8 cellular contexts compared by ENCODE assay signal in the genomic region with DNA sequence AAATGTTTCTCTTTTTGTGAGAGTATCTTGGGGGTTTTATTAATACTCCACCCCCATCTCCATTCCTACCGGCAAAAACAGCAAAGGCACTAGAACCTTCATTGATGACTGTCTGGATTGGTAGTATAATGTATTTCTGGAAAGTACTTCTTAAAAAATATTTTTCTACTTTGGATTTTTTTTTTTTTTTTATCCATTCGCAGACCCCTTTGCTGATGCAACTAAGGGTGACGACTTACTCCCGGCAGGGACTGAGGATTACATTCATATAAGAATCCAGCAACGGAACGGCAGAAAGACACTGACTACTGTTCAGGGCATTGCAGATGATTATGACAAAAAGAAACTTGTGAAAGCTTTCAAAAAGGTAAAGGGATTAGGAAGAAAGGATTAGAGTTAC. TPM values are rescaled to one million over a fixed set of nuclear protein-coding genes. Genes with fewer than 3 reads are reported as not detected.
DNase-seq lines count a peak whose midpoint lies in the region; ATAC-seq and TF ChIP-seq lines count a peak whose summit lies in the region.

No MANE protein-coding gene starts in this region.

- H3K27me3 ChIP-seq in foreskin keratinocyte: no peaks in the 10 kb centered on the region
- H3K27me3 ChIP-seq in gastrocnemius medialis: no peaks in the 10 kb centered on the region

- H3K36me3 ChIP-seq in gastrocnemius medialis: peaks cover 0 to 36% of the 10 kb centered on the region in 2 donors

- H3K4me1 ChIP-seq in foreskin keratinocyte (peaks cover 7% of the 10 kb centered on the region), gastrocnemius medialis (peaks cover 42 to 45% of the 10 kb centered on the region in 2 donors)

- in situ Hi-C loops in gastrocnemius medialis (cut with MboI; ENCODE audit: low sequenced_read_pairs in 4 of 4): loop anchor here in 3 of 4 donors (5.0 to 25.0 kb wide), 4 partner anchors 142 to 902 kb away; a partner anchor contains a TSS

- no peak for TF ChIP-seq CTCF in VCaP (conservative IDR thresholded peaks at IDR 0.05)
- TF ChIP-seq CTCF in foreskin keratinocyte (conservative IDR thresholded peaks at IDR 0.05): no peak
- TF ChIP-seq CTCF in gastrocnemius medialis (IDR thresholded peaks at IDR 0.05 in 4 of 5, conservative IDR thresholded peaks at IDR 0.05 in 1 of 5): no peak

- no peak for TF ChIP-seq POLR2A in gastrocnemius medialis (IDR thresholded peaks at IDR 0.05)

- DNase-seq in DMS 273 (lab: John Stamatoyannopoulos, UW; ENCODE audit: unreplicated experiment): peak; percentile 16
- DNase-seq in DMS 273 treated with DMSO at 0.1 percent for 48 hours (lab: John Stamatoyannopoulos, UW): no peak
- DNase-seq in foreskin keratinocyte: no peak
- DNase-seq in gastrocnemius medialis: no peak
- no peak for DNase-seq in NOMO-1 treated with DMSO at 0.1 percent for 48 hours (lab: John Stamatoyannopoulos, UW; ENCODE audit: unreplicated experiment)
- DNase-seq in cortex of kidney (lab: John Stamatoyannopoulos, UW): no peak
- DNase-seq in left colon: no peak

- no peak for ATAC-seq in foreskin keratinocyte
- no peak for ATAC-seq in gastrocnemius medialis
- ATAC-seq in left colon: no peak

- intact Hi-C loops in gastrocnemius medialis (cut with DNase I; ENCODE audit: low total_unique reads): loop anchor here (1.0 to 10.0 kb wide), 2 partner anchors 143 to 1784 kb away; a partner anchor contains a TSS
- intact Hi-C loops in left colon (cut with DNase I, micrococcal nuclease): no loop called here

- H3K4me3 ChIP-seq in gastrocnemius medialis: peak overlapping the region; percentile 81 to 100 (median 95)

- H3K9me3 ChIP-seq in gastrocnemius medialis: no peaks in the 10 kb centered on the region

- H3K27ac ChIP-seq in VCaP: peak overlapping the region; percentile 91; the same call in 1 of the 2 replicates
- peak overlapping the region; percentile 55 for H3K27ac ChIP-seq in foreskin keratinocyte
- peak overlapping the region; percentile 96 to 99 (median 98) for H3K27ac ChIP-seq in gastrocnemius medialis

RNA-seq across cellular contexts. Expression of a gene that starts 1.2 kb away (rescaled TPM):
- total RNA-seq in foreskin keratinocyte (21.9 and 22.6 TPM in 2 replicates), gastrocnemius medialis (10 to 100 TPM; 12.9 to 32.7 (median 24.5) TPM), left colon (10 to 100 TPM; 39.6 to 49.2 TPM)
- 40.5 and 44.9 TPM in 2 replicates for polyA plus RNA-seq in foreskin keratinocyte
